ENCODE assay signal across 8 cellular contexts in genomic region chr15:72155635-72156616, GRCh38. TPM values are rescaled to one million over a fixed set of nuclear protein-coding genes. Genes with fewer than 3 reads are reported as not detected.
A peak's percentile ranks its signal among the peaks of the same experiment; 100 is the strongest.
DNase-seq lines count a peak whose midpoint lies in the region; ATAC-seq, FAIRE-seq and TF ChIP-seq lines count a peak whose summit lies in the region.

No MANE protein-coding gene starts in this region.

- peak; percentile 92 for TF ChIP-seq CTCF in AG04450 (IDR thresholded peaks at IDR 0.05; ENCODE audit: low read depth, low read length)
- peak; percentile 92 for TF ChIP-seq CTCF in fibroblast of mammary gland (conservative IDR thresholded peaks at IDR 0.05; ENCODE audit: control insufficient read depth, insufficient read depth, low read depth, low read length)

- peak overlapping the region; percentile 74 to 89 (median 83) for H3K4me3 Mint-ChIP-seq in naive thymus-derived CD8-positive, alpha-beta T cell
- H3K4me3 Mint-ChIP-seq in stimulated activated effector memory CD8-positive, alpha-beta T cell treated with anti-CD3 and anti-CD28 coated beads, Interleukin-12 subunit alpha, Interleukin-12 subunit beta, amount 100 ng/mL, for 72 hours = peak overlapping the region; percentile 65

- no peaks in the 10 kb centered on the region for H3K9me3 Mint-ChIP-seq in naive thymus-derived CD8-positive, alpha-beta T cell
- no peaks in the 10 kb centered on the region for H3K9me3 Mint-ChIP-seq in stimulated activated effector memory CD8-positive, alpha-beta T cell treated with anti-CD3 and anti-CD28 coated beads, Interleukin-12 subunit alpha, Interleukin-12 subunit beta, amount 100 ng/mL, for 72 hours

- H3K4me3 ChIP-seq in AG04450 (ENCODE audit: low read depth, low read length) (peak overlapping the region; percentile 60), fibroblast of mammary gland (ENCODE audit: control insufficient read depth, low read depth, low read length) (peak overlapping the region; percentile 62)
- H3K4me3 ChIP-seq in Jurkat, Clone E6-1 (ENCODE audit: low read length) = no peak overlapping the region

- DNase-seq in AG04450 (ENCODE audit: low read depth, low spot score) = peak; percentile 48
- DNase-seq in Jurkat, Clone E6-1 (ENCODE audit: low read depth, low spot score) = peak; percentile 74
- peak; percentile 59 for DNase-seq in RCC 7860 (ENCODE audit: low spot score)
- DNase-seq in activated T-helper 1 cell treated with Interleukin-2 at 50 U/mL for 16 hours (ENCODE audit: low read depth) = peak; percentile 58
- peak; percentile 76 for DNase-seq in fibroblast of mammary gland (ENCODE audit: low read depth)
- peak; percentile 56 to 88 (median 76) for DNase-seq in naive thymus-derived CD8-positive, alpha-beta T cell
- peak; percentile 73 to 88 for DNase-seq in stimulated activated effector memory CD8-positive, alpha-beta T cell treated with anti-CD3 and anti-CD28 coated beads, Interleukin-12 subunit alpha, Interleukin-12 subunit beta, amount 100 ng/mL, for 72 hours (ENCODE audit: low spot score in 2 of 2)

- CTCF ChIA-PET in AG04450 (lab: Charles Lee) = interaction anchor here (0.6 to 2.9 kb wide), 33 partner anchors 9 to 691 kb away, joined by 3 to 39 read pairs (median 4); no protein-coding TSS in a partner anchor

- H3K27me3 Mint-ChIP-seq in naive thymus-derived CD8-positive, alpha-beta T cell = peaks cover 0 to 5% (median 3%) of the 10 kb centered on the region in 5 donors

- FAIRE-seq in RCC 7860 (lab: Jason Lieb, UNC) = peak; percentile 52

- H3K27ac ChIP-seq in AG04450 (ENCODE audit: low read depth, low read length) = peak overlapping the region; percentile 21

- H3K27ac Mint-ChIP-seq in naive thymus-derived CD8-positive, alpha-beta T cell = peak overlapping the region in 2 of 10 donors; percentile 28 to 76
- peak overlapping the region; percentile 52 for H3K27ac Mint-ChIP-seq in stimulated activated effector memory CD8-positive, alpha-beta T cell treated with anti-CD3 and anti-CD28 coated beads, Interleukin-12 subunit alpha, Interleukin-12 subunit beta, amount 100 ng/mL, for 72 hours

- no peaks in the 10 kb centered on the region for H3K36me3 Mint-ChIP-seq in naive thymus-derived CD8-positive, alpha-beta T cell
- H3K36me3 Mint-ChIP-seq in stimulated activated effector memory CD8-positive, alpha-beta T cell treated with anti-CD3 and anti-CD28 coated beads, Interleukin-12 subunit alpha, Interleukin-12 subunit beta, amount 100 ng/mL, for 72 hours = no peaks in the 10 kb centered on the region

- no peaks in the 10 kb centered on the region for H3K9me3 ChIP-seq in AG04450 (ENCODE audit: control insufficient read depth, insufficient read depth, low read length)

- peaks cover 2 to 9% (median 7%) of the 10 kb centered on the region in 4 donors for H3K4me1 Mint-ChIP-seq in naive thymus-derived CD8-positive, alpha-beta T cell
- H3K4me1 Mint-ChIP-seq in stimulated activated effector memory CD8-positive, alpha-beta T cell treated with anti-CD3 and anti-CD28 coated beads, Interleukin-12 subunit alpha, Interleukin-12 subunit beta, amount 100 ng/mL, for 72 hours = peaks cover 11% of the 10 kb centered on the region

- POLR2A ChIA-PET in AG04450 (lab: Yijun Ruan, JAX) = interaction anchor here (0.6 to 1.0 kb wide), 2 partner anchors 119 to 372 kb away, joined by 4 to 5 read pairs; no protein-coding TSS in a partner anchor
- POLR2A ChIA-PET in naive thymus-derived CD8-positive, alpha-beta T cell (lab: Charles Lee) = interaction anchor here (1.1 kb wide), 1 partner anchor 412 kb away, joined by 8 read pairs; no protein-coding TSS in a partner anchor

- peak; percentile 68 for ATAC-seq in GM19035 (IDR thresholded peaks at IDR 0.05; ENCODE audit: unreplicated experiment)
- peak; percentile 81 to 91 for ATAC-seq in naive thymus-derived CD8-positive, alpha-beta T cell
- peak; percentile 91 for ATAC-seq in stimulated activated effector memory CD8-positive, alpha-beta T cell treated with anti-CD3 and anti-CD28 coated beads, Interleukin-12 subunit alpha, Interleukin-12 subunit beta, amount 100 ng/mL, for 72 hours

- peaks cover under 1% of the 10 kb centered on the region for H3K27me3 ChIP-seq in AG04450 (ENCODE audit: control insufficient read depth, insufficient read depth, low read length)

RNA-seq across cellular contexts. Expression of gene SENP8, which starts 37.7 kb away (rescaled TPM):
- 3.9 and 5.3 TPM in 2 replicates for polyA plus RNA-seq in AG04450 (2011; rRNA removed)
- polyA minus RNA-seq in AG04450 (2011; rRNA and poly(A)+ RNA removed) = 7.6 and 9.8 TPM in 2 replicates
- polyA plus RNA-seq in Jurkat, Clone E6-1 (2012; ENCODE audit: insufficient read depth, insufficient read length) = 5.3 TPM
- 1 to 10 TPM; 1.4 to 2.2 TPM for total RNA-seq in naive thymus-derived CD8-positive, alpha-beta T cell
- polyA plus RNA-seq in naive thymus-derived CD8-positive, alpha-beta T cell = 1 to 10 TPM in 1 of 3 donors, under 1 TPM in 2; 0.41 to 1.7 (median 0.98) TPM

RNA-seq across cellular contexts. Expression of gene MYO9A, which starts 38.0 kb away (rescaled TPM):
- polyA plus RNA-seq in AG04450 (2011; rRNA removed) = 14.3 and 15.2 TPM in 2 replicates
- 61.5 and 62.7 TPM in 2 replicates for polyA minus RNA-seq in AG04450 (2011; rRNA and poly(A)+ RNA removed)
- 8.2 TPM for polyA plus RNA-seq in Jurkat, Clone E6-1 (2012; ENCODE audit: insufficient read depth, insufficient read length)
- total RNA-seq in naive thymus-derived CD8-positive, alpha-beta T cell = 10 to 100 TPM; 44.0 to 45.2 TPM
- polyA plus RNA-seq in naive thymus-derived CD8-positive, alpha-beta T cell = 10 to 100 TPM; 11.7 to 13.3 (median 12.9) TPM

RNA-seq across cellular contexts. Expression of gene GRAMD2A, which starts 41.7 kb away (rescaled TPM):
- polyA plus RNA-seq in AG04450 (2011; rRNA removed) = 0.30 and 0.32 TPM in 2 replicates
- polyA minus RNA-seq in AG04450 (2011; rRNA and poly(A)+ RNA removed) = not detected in 2 replicates
- 0.80 TPM for polyA plus RNA-seq in Jurkat, Clone E6-1 (2012; ENCODE audit: insufficient read depth, insufficient read length)
- not detected for total RNA-seq in naive thymus-derived CD8-positive, alpha-beta T cell
- polyA plus RNA-seq in naive thymus-derived CD8-positive, alpha-beta T cell = not detected
